In genomic region chr3:99419111-99419510, GRCh38 we compare ENCODE assay signal across 19 cellular contexts.
A peak's percentile ranks its signal among the peaks of the same experiment; 100 is the strongest.
DNase-seq lines count a peak whose midpoint lies in the region; ATAC-seq, FAIRE-seq and TF ChIP-seq lines count a peak whose summit lies in the region.
"Had no signal": no experiment of that assay in that cellular context is flagged by ENCODE, and none has a peak within 500 bp of the region (broad histone marks: within the 10 kb centered on the region; RNA-seq: fewer than 3 reads in every experiment).

No MANE protein-coding gene starts in this region.

- H3K27me3 Mint-ChIP-seq in activated T-cell treated with anti-CD3 and anti-CD28 coated beads, Interleukin-2, amount 50 U/mL, for 24 hours = no peaks in the 10 kb centered on the region

- in situ Hi-C loops in astrocyte of the spinal cord (cut with HindIII; ENCODE audit: low sequenced_read_pairs) = no loop called here

- no peak for TF ChIP-seq CTCF in astrocyte of the spinal cord (IDR thresholded peaks at IDR 0.05; ENCODE audit: low read depth, low read length)

- no peak overlapping the region for H3K27ac Mint-ChIP-seq in activated T-cell treated with anti-CD3 and anti-CD28 coated beads, Interleukin-2, amount 50 U/mL, for 24 hours
- H3K27ac Mint-ChIP-seq: CD8-positive, alpha-beta T cell had no signal

- H3K9me3 Mint-ChIP-seq in activated T-cell treated with anti-CD3 and anti-CD28 coated beads, Interleukin-2, amount 50 U/mL, for 24 hours = no peaks in the 10 kb centered on the region

- FAIRE-seq in HTR-8/SVneo (lab: Jason Lieb, UNC) = no peak
- FAIRE-seq: HepG2 had no signal

- H3K4me3 Mint-ChIP-seq in activated T-cell treated with anti-CD3 and anti-CD28 coated beads, Interleukin-2, amount 50 U/mL, for 24 hours = no peak overlapping the region
- H3K4me3 Mint-ChIP-seq: CD8-positive, alpha-beta T cell had no signal

- ATAC-seq in GM18502 (IDR thresholded peaks at IDR 0.05; ENCODE audit: poor library complexity, unreplicated experiment) (peak; percentile 10), HG02571 (IDR thresholded peaks at IDR 0.05; ENCODE audit: unreplicated experiment) (peak; percentile 25), sciatic nerve (peak; percentile 22), Right ventricle myocardium superior (ENCODE audit: poor library complexity) (no peak)
- ATAC-seq: CD8-positive, alpha-beta T cell; HepG2 had no signal

- H3K4me1 Mint-ChIP-seq in activated T-cell treated with anti-CD3 and anti-CD28 coated beads, Interleukin-2, amount 50 U/mL, for 24 hours (ENCODE audit: low read depth) = no peaks in the 10 kb centered on the region

- H3K4me3 ChIP-seq in astrocyte of the spinal cord (ENCODE audit: low read depth, low read length) = no peak overlapping the region
- H3K4me3 ChIP-seq: hepatocyte, lung had no signal

- intact Hi-C loops in sciatic nerve (cut with DNase I) = no loop called here
- intact Hi-C loops in Right ventricle myocardium superior (cut with DNase I) = no loop called here

- DNase-seq in astrocyte of the spinal cord (ENCODE audit: low read depth, low spot score) (peak; percentile 63), sciatic nerve (ENCODE audit: low spot score) (no peak), Right ventricle myocardium superior (no peak), HTR-8/SVneo (ENCODE audit: insufficient read length, low spot score) (no peak), NCI-H2227 (lab: John Stamatoyannopoulos, UW; ENCODE audit: unreplicated experiment) (no peak)
- DNase-seq in activated T-cell treated with anti-CD3 and anti-CD28 coated beads, Interleukin-2, amount 50 U/mL, for 24 hours = no peak
- DNase-seq: activated CD8-positive, alpha-beta memory T cell treated with anti-CD3 and anti-CD28 coated beads, Interleukin-2, amount 50 U/mL, for 48 hours; CD8-positive, alpha-beta T cell; effector memory CD4-positive, alpha-beta T cell; NCI-H1417 treated with DMSO at 0.1 percent for 48 hours; NCI-H748 treated with DMSO at 0.1 percent for 48 hours; SHP77 treated with DMSO at 0.1 percent for 48 hours; stimulated activated CD4-positive, alpha-beta T cell treated with anti-CD3 and anti-CD28 coated beads, Interleukin-15, amount 100 ng/mL, for 24 hours; stimulated activated CD8-positive, alpha-beta memory T cell treated with anti-CD3 and anti-CD28 coated beads, Interleukin-4, amount 100 ng/mL, for 48 hours had no signal

- H3K36me3 Mint-ChIP-seq in activated T-cell treated with anti-CD3 and anti-CD28 coated beads, Interleukin-2, amount 50 U/mL, for 24 hours (ENCODE audit: low read depth) = no peaks in the 10 kb centered on the region
- H3K36me3 Mint-ChIP-seq: CD8-positive, alpha-beta T cell had no signal
